ENCODE assay signal across 1 cellular context in the genomic region with DNA sequence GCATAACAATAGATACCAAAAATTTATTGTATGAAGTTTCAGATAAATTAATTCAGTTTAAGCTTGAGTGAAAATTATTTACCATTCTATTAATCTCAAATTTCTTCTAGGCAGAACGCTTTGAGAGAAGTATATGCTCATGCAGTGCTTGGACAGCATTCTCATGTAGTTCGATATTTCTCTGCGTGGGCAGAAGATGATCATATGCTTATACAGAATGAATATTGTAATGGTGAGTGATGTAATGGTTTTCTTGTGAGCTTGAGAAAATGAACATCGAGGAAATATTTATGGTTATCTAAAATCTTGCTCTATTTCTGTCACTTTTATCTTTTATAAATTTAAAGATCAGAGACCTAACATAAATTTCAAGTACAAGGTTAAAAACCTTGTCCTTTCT.
TF ChIP-seq lines count a peak whose summit lies in the region.

No MANE protein-coding gene starts in this region.

TF ChIP-seq in GM23338, 12 proteins besides CTCF, POLR2A, EP300 and RAD21 (continued from another document):
- TF ChIP-seq, protein P1, sequence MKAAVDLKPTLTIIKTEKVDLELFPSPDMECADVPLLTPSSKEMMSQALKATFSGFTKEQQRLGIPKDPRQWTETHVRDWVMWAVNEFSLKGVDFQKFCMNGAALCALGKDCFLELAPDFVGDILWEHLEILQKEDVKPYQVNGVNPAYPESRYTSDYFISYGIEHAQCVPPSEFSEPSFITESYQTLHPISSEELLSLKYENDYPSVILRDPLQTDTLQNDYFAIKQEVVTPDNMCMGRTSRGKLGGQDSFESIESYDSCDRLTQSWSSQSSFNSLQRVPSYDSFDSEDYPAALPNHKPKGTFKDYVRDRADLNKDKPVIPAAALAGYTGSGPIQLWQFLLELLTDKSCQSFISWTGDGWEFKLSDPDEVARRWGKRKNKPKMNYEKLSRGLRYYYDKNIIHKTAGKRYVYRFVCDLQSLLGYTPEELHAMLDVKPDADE (IDR thresholded peaks at IDR 0.05), result no peak
- TF ChIP-seq CREB1 (CRISPR knock-in tag; IDR thresholded peaks at IDR 0.05; ENCODE audit: low read depth) (no peak), EZH2 (IDR thresholded peaks at IDR 0.05; ENCODE audit: low read depth, unreplicated experiment) (no peak), JUNB (IDR thresholded peaks at IDR 0.05; ENCODE audit: unreplicated experiment) (no peak), EZH2phosphoT487 (IDR thresholded peaks at IDR 0.05; ENCODE audit: unreplicated experiment) (no peak), POLR2AphosphoS5 (IDR thresholded peaks at IDR 0.05; ENCODE audit: low read depth) (no peak)
- TF ChIP-seq, protein P2, sequence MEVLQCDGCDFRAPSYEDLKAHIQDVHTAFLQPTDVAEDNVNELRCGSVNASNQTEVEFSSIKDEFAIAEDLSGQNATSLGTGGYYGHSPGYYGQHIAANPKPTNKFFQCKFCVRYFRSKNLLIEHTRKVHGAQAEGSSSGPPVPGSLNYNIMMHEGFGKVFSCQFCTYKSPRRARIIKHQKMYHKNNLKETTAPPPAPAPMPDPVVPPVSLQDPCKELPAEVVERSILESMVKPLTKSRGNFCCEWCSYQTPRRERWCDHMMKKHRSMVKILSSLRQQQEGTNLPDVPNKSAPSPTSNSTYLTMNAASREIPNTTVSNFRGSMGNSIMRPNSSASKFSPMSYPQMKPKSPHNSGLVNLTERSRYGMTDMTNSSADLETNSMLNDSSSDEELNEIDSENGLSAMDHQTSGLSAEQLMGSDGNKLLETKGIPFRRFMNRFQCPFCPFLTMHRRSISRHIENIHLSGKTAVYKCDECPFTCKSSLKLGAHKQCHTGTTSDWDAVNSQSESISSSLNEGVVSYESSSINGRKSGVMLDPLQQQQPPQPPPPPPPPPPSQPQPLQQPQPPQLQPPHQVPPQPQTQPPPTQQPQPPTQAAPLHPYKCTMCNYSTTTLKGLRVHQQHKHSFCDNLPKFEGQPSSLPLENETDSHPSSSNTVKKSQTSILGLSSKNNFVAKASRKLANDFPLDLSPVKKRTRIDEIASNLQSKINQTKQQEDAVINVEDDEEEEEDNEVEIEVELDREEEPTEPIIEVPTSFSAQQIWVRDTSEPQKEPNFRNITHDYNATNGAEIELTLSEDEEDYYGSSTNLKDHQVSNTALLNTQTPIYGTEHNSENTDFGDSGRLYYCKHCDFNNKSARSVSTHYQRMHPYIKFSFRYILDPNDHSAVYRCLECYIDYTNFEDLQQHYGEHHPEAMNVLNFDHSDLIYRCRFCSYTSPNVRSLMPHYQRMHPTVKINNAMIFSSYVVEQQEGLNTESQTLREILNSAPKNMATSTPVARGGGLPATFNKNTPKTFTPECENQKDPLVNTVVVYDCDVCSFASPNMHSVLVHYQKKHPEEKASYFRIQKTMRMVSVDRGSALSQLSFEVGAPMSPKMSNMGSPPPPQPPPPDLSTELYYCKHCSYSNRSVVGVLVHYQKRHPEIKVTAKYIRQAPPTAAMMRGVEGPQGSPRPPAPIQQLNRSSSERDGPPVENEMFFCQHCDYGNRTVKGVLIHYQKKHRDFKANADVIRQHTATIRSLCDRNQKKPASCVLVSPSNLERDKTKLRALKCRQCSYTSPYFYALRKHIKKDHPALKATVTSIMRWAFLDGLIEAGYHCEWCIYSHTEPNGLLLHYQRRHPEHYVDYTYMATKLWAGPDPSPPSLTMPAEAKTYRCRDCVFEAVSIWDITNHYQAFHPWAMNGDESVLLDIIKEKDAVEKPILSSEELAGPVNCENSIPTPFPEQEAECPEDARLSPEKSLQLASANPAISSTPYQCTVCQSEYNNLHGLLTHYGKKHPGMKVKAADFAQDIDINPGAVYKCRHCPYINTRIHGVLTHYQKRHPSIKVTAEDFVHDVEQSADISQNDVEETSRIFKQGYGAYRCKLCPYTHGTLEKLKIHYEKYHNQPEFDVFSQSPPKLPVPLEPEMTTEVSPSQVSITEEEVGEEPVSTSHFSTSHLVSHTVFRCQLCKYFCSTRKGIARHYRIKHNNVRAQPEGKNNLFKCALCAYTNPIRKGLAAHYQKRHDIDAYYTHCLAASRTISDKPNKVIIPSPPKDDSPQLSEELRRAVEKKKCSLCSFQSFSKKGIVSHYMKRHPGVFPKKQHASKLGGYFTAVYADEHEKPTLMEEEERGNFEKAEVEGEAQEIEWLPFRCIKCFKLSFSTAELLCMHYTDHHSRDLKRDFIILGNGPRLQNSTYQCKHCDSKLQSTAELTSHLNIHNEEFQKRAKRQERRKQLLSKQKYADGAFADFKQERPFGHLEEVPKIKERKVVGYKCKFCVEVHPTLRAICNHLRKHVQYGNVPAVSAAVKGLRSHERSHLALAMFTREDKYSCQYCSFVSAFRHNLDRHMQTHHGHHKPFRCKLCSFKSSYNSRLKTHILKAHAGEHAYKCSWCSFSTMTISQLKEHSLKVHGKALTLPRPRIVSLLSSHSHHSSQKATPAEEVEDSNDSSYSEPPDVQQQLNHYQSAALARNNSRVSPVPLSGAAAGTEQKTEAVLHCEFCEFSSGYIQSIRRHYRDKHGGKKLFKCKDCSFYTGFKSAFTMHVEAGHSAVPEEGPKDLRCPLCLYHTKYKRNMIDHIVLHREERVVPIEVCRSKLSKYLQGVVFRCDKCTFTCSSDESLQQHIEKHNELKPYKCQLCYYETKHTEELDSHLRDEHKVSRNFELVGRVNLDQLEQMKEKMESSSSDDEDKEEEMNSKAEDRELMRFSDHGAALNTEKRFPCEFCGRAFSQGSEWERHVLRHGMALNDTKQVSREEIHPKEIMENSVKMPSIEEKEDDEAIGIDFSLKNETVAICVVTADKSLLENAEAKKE (CRISPR knock-in tag; IDR thresholded peaks at IDR 0.05), result no peak
TF ChIP-seq in GM23338: peak in this region for 0.
